Comparison of ENCODE assay signal across 22 cellular contexts in the genomic region with DNA sequence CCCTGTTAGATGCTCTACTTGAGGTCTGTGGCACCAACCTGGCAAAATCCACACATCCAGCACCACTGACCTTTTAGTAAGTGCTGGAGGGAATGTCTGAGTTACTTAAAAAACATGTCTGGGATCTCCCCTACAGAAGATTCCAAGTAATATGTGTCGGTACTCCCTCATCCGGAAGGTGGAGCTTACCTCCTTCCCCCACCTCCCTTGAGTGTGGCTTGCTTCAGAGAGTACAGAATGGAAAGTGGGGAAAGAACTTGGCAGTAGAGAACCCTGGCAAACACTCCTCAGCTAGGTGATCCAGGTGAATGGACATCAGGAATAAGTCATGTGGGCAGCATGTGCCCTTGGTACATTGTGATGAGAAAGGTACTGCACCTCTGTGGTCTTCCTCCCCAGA. TPM values are rescaled to one million over a fixed set of nuclear protein-coding genes. Genes with fewer than 3 reads are reported as not detected.
DNase-seq lines count a peak whose midpoint lies in the region; ATAC-seq, FAIRE-seq and TF ChIP-seq lines count a peak whose summit lies in the region.
"Had no signal": no experiment of that assay in that cellular context is flagged by ENCODE, and none has a peak within 500 bp of the region (broad histone marks: within the 10 kb centered on the region; RNA-seq: fewer than 3 reads in every experiment).

No MANE protein-coding gene starts in this region.

- no peaks in the 10 kb centered on the region for H4K20me1 ChIP-seq in neural progenitor cell (ENCODE audit: low read depth)
- H4K20me1 ChIP-seq: BLaER1 treated with 17β-estradiol and CSF1 and Interleukin-3, amounts not matched to agents 10 nM and 100 nM had no signal

- H3K27me3 Mint-ChIP-seq in neural progenitor cell (ENCODE audit: insufficient read depth, low read depth), result peaks cover 18% of the 10 kb centered on the region
- H3K27me3 Mint-ChIP-seq: CD4-positive, alpha-beta memory T cell; IgD-negative memory B cell had no signal

- no peak overlapping the region for H3K4me3 Mint-ChIP-seq in neural progenitor cell
- H3K4me3 Mint-ChIP-seq: CD4-positive, alpha-beta memory T cell; IgD-negative memory B cell had no signal

- H3K4me3 ChIP-seq in bronchial epithelial cell (ENCODE audit: low read depth, low read length), result no peak overlapping the region
- H3K4me3 ChIP-seq in neural progenitor cell, result no peak overlapping the region
- no peak overlapping the region for H3K4me3 ChIP-seq in upper lobe of right lung
- H3K4me3 ChIP-seq: BLaER1 treated with 17β-estradiol and CSF1 and Interleukin-3, amounts not matched to agents 10 nM and 100 nM; GM12878 had no signal

- H3K4me2 ChIP-seq in neural progenitor cell, result no peak overlapping the region
- H3K4me2 ChIP-seq: SK-N-SH had no signal

- no peaks in the 10 kb centered on the region for H3K27me3 ChIP-seq in bronchial epithelial cell (ENCODE audit: control insufficient read depth, insufficient read depth, low read length)
- H3K27me3 ChIP-seq in neural progenitor cell, result no peaks in the 10 kb centered on the region
- H3K27me3 ChIP-seq in upper lobe of right lung, result no peaks in the 10 kb centered on the region
- H3K27me3 ChIP-seq: BLaER1 treated with 17β-estradiol and CSF1 and Interleukin-3, amounts not matched to agents 10 nM and 100 nM had no signal

- ATAC-seq in upper lobe of right lung, result peak; percentile 76
- ATAC-seq: GM12878, HCT116 had no signal

- H3K9ac ChIP-seq in neural progenitor cell, result no peak overlapping the region
- H3K9ac ChIP-seq: BLaER1 treated with 17β-estradiol and CSF1 and Interleukin-3, amounts not matched to agents 10 nM and 100 nM; SK-N-SH had no signal

- H3K9me3 ChIP-seq in neural progenitor cell (ENCODE audit: low read depth) (no peaks in the 10 kb centered on the region), upper lobe of right lung (no peaks in the 10 kb centered on the region)
- H3K9me3 ChIP-seq: SK-N-SH had no signal

- TF ChIP-seq CTCF in bronchial epithelial cell (IDR thresholded peaks at IDR 0.05; ENCODE audit: insufficient read depth, low read length, severe bottlenecking) (no peak), neural progenitor cell (IDR thresholded peaks at IDR 0.05) (no peak), upper lobe of right lung (IDR thresholded peaks at IDR 0.05) (no peak)

- H2AFZ ChIP-seq in neural progenitor cell (replicated peaks), result no peak overlapping the region

- H3K27ac ChIP-seq in neural progenitor cell, result no peak overlapping the region
- no peak overlapping the region for H3K27ac ChIP-seq in upper lobe of right lung
- H3K27ac ChIP-seq: BLaER1 treated with 17β-estradiol and CSF1 and Interleukin-3, amounts not matched to agents 10 nM and 100 nM had no signal

- no peaks in the 10 kb centered on the region for H3K79me2 ChIP-seq in neural progenitor cell (ENCODE audit: low read depth)

- H3K9me3 Mint-ChIP-seq in neural progenitor cell, result peaks cover 3% of the 10 kb centered on the region
- H3K9me3 Mint-ChIP-seq: CD4-positive, alpha-beta memory T cell; IgD-negative memory B cell had no signal

- peak; percentile 23 for FAIRE-seq in bronchial epithelial cell (lab: Jason Lieb, UNC)
- FAIRE-seq in frontal cortex (lab: Jason Lieb, UNC), result no peak
- FAIRE-seq: GM12878, HTR-8/SVneo had no signal

- H3K4me1 Mint-ChIP-seq in neural progenitor cell, result peaks cover 56% of the 10 kb centered on the region
- H3K4me1 Mint-ChIP-seq: CD4-positive, alpha-beta memory T cell had no signal

- intact Hi-C loops in upper lobe of right lung (cut with DNase I), result no loop called here

- peak overlapping the region; percentile 30 for H3K27ac Mint-ChIP-seq in neural progenitor cell
- H3K27ac Mint-ChIP-seq: IgD-negative memory B cell had no signal

- H3K36me3 ChIP-seq in bronchial epithelial cell (ENCODE audit: control insufficient read depth, insufficient read depth, low read length), result no peaks in the 10 kb centered on the region
- no peaks in the 10 kb centered on the region for H3K36me3 ChIP-seq in neural progenitor cell
- H3K36me3 ChIP-seq in upper lobe of right lung, result no peaks in the 10 kb centered on the region
- H3K36me3 ChIP-seq: BLaER1 treated with 17β-estradiol and CSF1 and Interleukin-3, amounts not matched to agents 10 nM and 100 nM had no signal

- DNase-seq in NCI-H226 (peak; percentile 72), bronchial epithelial cell (ENCODE audit: low read depth) (no peak), neural progenitor cell (ENCODE audit: low spot score) (no peak), upper lobe of right lung (no peak), frontal cortex (ENCODE audit: low spot score in 2 of 2) (no peak), amygdala (lab: John Stamatoyannopoulos, UW) (no peak), AG08395 (ENCODE audit: low spot score) (no peak)
- DNase-seq: CD4-positive, alpha-beta memory T cell; DND-41; GOT3; MV-4-11; NCI-H1694; NCI-H2081 treated with DMSO at 0.1 percent for 48 hours; NCI-H446; NCI-H526; SIG-M5; SK-N-SH had no signal

- peaks cover 25% of the 10 kb centered on the region for H3F3A ChIP-seq in neural progenitor cell (ENCODE audit: low read depth)

- peaks cover 46% of the 10 kb centered on the region for H3K4me1 ChIP-seq in neural progenitor cell
- H3K4me1 ChIP-seq in upper lobe of right lung, result no peaks in the 10 kb centered on the region

- no peaks in the 10 kb centered on the region for H3K36me3 Mint-ChIP-seq in neural progenitor cell
- H3K36me3 Mint-ChIP-seq: CD4-positive, alpha-beta memory T cell; IgD-negative memory B cell had no signal

RNA-seq across cellular contexts. Expression of gene BCAR3, which starts 49.0 kb away (rescaled TPM):
- 26.2 and 69.5 TPM in 2 replicates for total RNA-seq in bronchial epithelial cell
- 11.7 and 12.4 TPM in 2 replicates for total RNA-seq in neural progenitor cell (ENCODE audit: low replicate concordance)
- 23.5 TPM for total RNA-seq in upper lobe of right lung
- 4.1 TPM for total RNA-seq in frontal cortex
